Comparison of ENCODE assay signal across 27 cellular contexts in the genomic region with DNA sequence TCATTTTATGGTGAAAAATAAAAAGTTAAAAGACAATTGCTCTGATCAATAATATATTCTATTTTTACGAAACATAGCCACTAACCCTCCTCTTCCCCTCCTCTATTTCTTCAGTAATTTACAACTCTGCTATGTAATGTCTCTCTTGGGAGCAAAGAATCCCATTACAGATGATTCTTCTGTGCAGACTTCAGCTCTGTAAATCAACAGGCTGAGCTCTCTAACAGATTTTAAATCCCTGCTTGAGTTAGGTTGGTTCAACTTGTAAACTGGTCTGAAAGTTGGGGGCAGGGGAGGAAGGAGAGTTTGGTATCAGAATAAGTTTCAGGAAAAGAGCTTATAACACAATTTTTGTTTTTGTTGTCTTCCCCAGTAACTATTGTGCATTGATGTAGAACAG.
"Had no signal": no experiment of that assay in that cellular context is flagged by ENCODE, and none has a peak within 500 bp of the region (broad histone marks: within the 10 kb centered on the region; RNA-seq: fewer than 3 reads in every experiment).

No MANE protein-coding gene starts in this region.

- H3K4me1 Mint-ChIP-seq: natural killer cell; neural progenitor cell; stimulated activated naive CD8-positive, alpha-beta T cell treated with anti-CD3 and anti-CD28 coated beads, Interleukin-15, amount 100 ng/mL, for 72 hours had no signal

- H3K4me1 ChIP-seq: gastrocnemius medialis, prostate gland, suprapubic skin, transverse colon, upper lobe of right lung, uterus had no signal

- H3K9me3 ChIP-seq: gastrocnemius medialis, heart left ventricle, prostate gland, right atrium auricular region, suprapubic skin, transverse colon, upper lobe of right lung, uterus had no signal

- H2AFZ ChIP-seq: hepatocyte, neural progenitor cell had no signal

- DNase-seq: dorsolateral prefrontal cortex; effector CD4-positive, alpha-beta T cell; foreskin fibroblast; gastrocnemius medialis; heart left ventricle; kidney; left colon; left ventricle myocardium superior; natural killer cell; stimulated activated CD4-positive, alpha-beta T cell treated with anti-CD3 and anti-CD28 coated beads, Interleukin-12 subunit alpha, Interleukin-12 subunit beta, amount 100 ng/mL, for 4 hours; stimulated activated CD4-positive, alpha-beta T cell treated with anti-CD3 and anti-CD28 coated beads, Interleukin-1b, Interleukin-23, amount 100 ng/mL, for 48 hours; stimulated activated CD4-positive, alpha-beta T cell treated with anti-CD3 and anti-CD28 coated beads, Interleukin-4, amount 100 ng/mL, for 1 hour; stimulated activated CD8-positive, alpha-beta memory T cell treated with anti-CD3 and anti-CD28 coated beads, Interleukin-4, amount 100 ng/mL, for 48 hours; stimulated activated naive CD4-positive, alpha-beta T cell; stimulated activated naive CD8-positive, alpha-beta T cell treated with anti-CD3 and anti-CD28 coated beads, Interleukin-15, amount 100 ng/mL, for 72 hours; transverse colon; upper lobe of right lung; uterus had no signal

- H3K79me2 ChIP-seq: hepatocyte had no signal

- H3K9me3 Mint-ChIP-seq: neural progenitor cell had no signal

- H3K36me3 Mint-ChIP-seq: memory B cell, neural progenitor cell had no signal

- H3K4me3 ChIP-seq: dorsolateral prefrontal cortex, gastrocnemius medialis, heart left ventricle, hepatocyte, lung, neural progenitor cell, prostate gland, right atrium auricular region, smooth muscle cell, suprapubic skin, transverse colon, upper lobe of right lung, uterus had no signal

- H3K4me3 Mint-ChIP-seq: memory B cell; natural killer cell; neural progenitor cell; stimulated activated naive CD8-positive, alpha-beta T cell treated with anti-CD3 and anti-CD28 coated beads, Interleukin-15, amount 100 ng/mL, for 72 hours had no signal

- H3K27me3 Mint-ChIP-seq: memory B cell; stimulated activated naive CD8-positive, alpha-beta T cell treated with anti-CD3 and anti-CD28 coated beads, Interleukin-15, amount 100 ng/mL, for 72 hours had no signal

- H3K9ac ChIP-seq: neural progenitor cell had no signal

- H3K27ac Mint-ChIP-seq: memory B cell; natural killer cell; neural progenitor cell; stimulated activated naive CD8-positive, alpha-beta T cell treated with anti-CD3 and anti-CD28 coated beads, Interleukin-15, amount 100 ng/mL, for 72 hours had no signal

- H3K36me3 ChIP-seq: gastrocnemius medialis, heart left ventricle, neural progenitor cell, prostate gland, right atrium auricular region, suprapubic skin, transverse colon, upper lobe of right lung, uterus had no signal

- H3K27ac ChIP-seq: dorsolateral prefrontal cortex, epithelial cell of prostate, gastrocnemius medialis, heart left ventricle, hepatocyte, neural progenitor cell, prostate gland, right atrium auricular region, suprapubic skin, transverse colon, upper lobe of right lung, uterus had no signal

- H3K27me3 ChIP-seq: dorsolateral prefrontal cortex, gastrocnemius medialis, heart left ventricle, hepatocyte, neural progenitor cell, right atrium auricular region, suprapubic skin, transverse colon, upper lobe of right lung, uterus had no signal

- H3K4me2 ChIP-seq: hepatocyte, neural progenitor cell, smooth muscle cell had no signal
